Comparison of ENCODE assay signal across 11 cellular contexts in the genomic region with DNA sequence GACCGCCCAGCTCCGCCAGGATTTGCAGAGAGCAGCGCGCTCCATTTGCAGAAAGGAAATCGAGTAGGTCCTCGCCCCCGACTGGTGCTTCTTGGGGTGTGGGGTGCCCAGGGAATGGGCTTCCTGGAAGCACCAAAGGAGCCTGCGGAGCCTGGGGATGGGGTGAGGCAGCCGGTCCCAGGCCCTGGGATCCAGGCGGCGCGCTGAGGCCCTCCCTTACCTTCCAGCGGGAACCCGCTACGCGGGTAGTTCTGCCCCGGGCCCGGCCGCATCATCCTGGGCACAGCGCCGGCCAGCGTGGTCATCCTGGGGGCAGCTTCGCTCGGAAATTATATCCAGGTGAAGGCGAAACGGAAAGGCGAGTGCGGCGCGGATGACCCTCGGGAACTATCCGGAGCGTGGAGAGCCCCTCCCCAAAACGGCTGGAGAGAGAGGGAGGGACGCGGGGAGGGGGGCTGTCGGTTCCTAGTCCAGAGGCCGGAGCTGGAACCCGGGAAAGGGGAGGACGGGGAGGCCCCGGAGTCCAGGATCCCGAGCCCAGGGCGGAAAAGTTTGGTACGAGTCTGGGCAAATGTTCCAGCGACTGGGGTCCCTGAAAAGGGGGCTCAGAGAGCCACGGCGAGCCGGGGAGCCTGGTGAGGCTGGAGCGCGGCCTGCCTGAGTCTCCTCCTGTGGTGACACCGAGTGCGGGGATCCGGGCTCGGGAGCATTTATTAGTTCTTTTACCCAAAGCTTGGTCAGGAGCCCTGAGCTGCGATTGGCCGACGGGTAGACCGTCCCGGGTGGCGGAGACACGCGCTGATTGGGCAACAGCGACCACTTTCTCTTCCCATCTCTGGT. TPM values are rescaled to one million over a fixed set of nuclear protein-coding genes. Genes with fewer than 3 reads are reported as not detected.
DNase-seq lines count a peak whose midpoint lies in the region; ATAC-seq lines count a peak whose summit lies in the region.
"Had no signal": no experiment of that assay in that cellular context is flagged by ENCODE, and none has a peak within 500 bp of the region (broad histone marks: within the 10 kb centered on the region; RNA-seq: fewer than 3 reads in every experiment).

A gene (minus strand): TSS at position 688 of the 840 bp plus-strand sequence. CDS start 383 bp downstream, at position 305.

- H3K27me3 ChIP-seq in CD4-positive, alpha-beta memory T cell (ENCODE audit: insufficient read depth, low read length), result peaks cover 81% of the 10 kb centered on the region
- peaks cover 100% of the 10 kb centered on the region for H3K27me3 ChIP-seq in ectodermal cell (ENCODE audit: control insufficient read depth, insufficient read depth, low read length, poor library complexity, severe bottlenecking)
- H3K27me3 ChIP-seq in trophoblast cell (ENCODE audit: insufficient read depth, low read length), result peaks cover 95% of the 10 kb centered on the region

- peaks cover 84% of the 10 kb centered on the region in 2 donors for H3K27me3 Mint-ChIP-seq in CD4-positive, alpha-beta memory T cell
- peaks cover 50 to 100% (median 85%) of the 10 kb centered on the region in 5 donors for H3K27me3 Mint-ChIP-seq in naive thymus-derived CD8-positive, alpha-beta T cell

- H3K9ac ChIP-seq in trophoblast cell (ENCODE audit: low read length), result no peak within 1 kb of the TSS

- H3K27ac Mint-ChIP-seq in CD4-positive, alpha-beta memory T cell, result peak within 1 kb of the TSS in 3 of 7 donors; percentile 24 to 64 (median 55)
- peak within 1 kb of the TSS in 2 of 10 donors; percentile 31 to 61 for H3K27ac Mint-ChIP-seq in naive thymus-derived CD8-positive, alpha-beta T cell
- H3K27ac Mint-ChIP-seq: activated CD4-positive, alpha-beta T cell treated with anti-CD3 and anti-CD28 coated beads for 36 hours had no signal

- POLR2A ChIA-PET in CD4-positive, alpha-beta memory T cell (lab: Charles Lee; ENCODE audit: partially characterized antibody), result no interaction called here
- POLR2A ChIA-PET in naive thymus-derived CD8-positive, alpha-beta T cell (lab: Charles Lee), result no interaction called here

- H3K4me3 ChIP-seq in CD4-positive, alpha-beta memory T cell (ENCODE audit: low read length in 2 of 2), result no peak within 1 kb of the TSS
- peak within 1 kb of the TSS; percentile 74 for H3K4me3 ChIP-seq in ectodermal cell (ENCODE audit: insufficient read depth, low read depth, low read length)
- H3K4me3 ChIP-seq in trophoblast cell (ENCODE audit: low read depth, low read length), result no peak within 1 kb of the TSS

- no peak within 1 kb of the TSS for H4K91ac ChIP-seq in trophoblast cell (ENCODE audit: low read depth, low read length)

- H3K4me2 ChIP-seq in trophoblast cell (ENCODE audit: low read length), result no peak within 1 kb of the TSS

- peak; percentile 25 for ATAC-seq in HG03354 (IDR thresholded peaks at IDR 0.05; ENCODE audit: poor library complexity, severe bottlenecking, unreplicated experiment)
- ATAC-seq in naive thymus-derived CD8-positive, alpha-beta T cell, result no peak
- ATAC-seq in HG02885 (IDR thresholded peaks at IDR 0.05; ENCODE audit: poor library complexity, unreplicated experiment), result no peak
- ATAC-seq: activated CD4-positive, alpha-beta T cell treated with anti-CD3 and anti-CD28 coated beads for 36 hours had no signal

- peaks cover 22 to 70% (median 43%) of the 10 kb centered on the region in 4 donors for H3K4me1 Mint-ChIP-seq in CD4-positive, alpha-beta memory T cell
- peaks cover 19 to 50% (median 41%) of the 10 kb centered on the region in 4 donors for H3K4me1 Mint-ChIP-seq in naive thymus-derived CD8-positive, alpha-beta T cell

- H2BK12ac ChIP-seq in trophoblast cell (ENCODE audit: low read length), result no peak within 1 kb of the TSS

- no peak within 1 kb of the TSS for H2AK5ac ChIP-seq in trophoblast cell (ENCODE audit: low read length)

- H2BK120ac ChIP-seq in trophoblast cell (ENCODE audit: insufficient read depth, low read length, poor library complexity), result no peak within 1 kb of the TSS

- no peak within 1 kb of the TSS for H3K27ac ChIP-seq in CD4-positive, alpha-beta memory T cell (ENCODE audit: low read depth, low read length)
- H3K27ac ChIP-seq in ectodermal cell (ENCODE audit: insufficient read depth, low read depth, low read length, poor library complexity, severe bottlenecking) (peak within 1 kb of the TSS; percentile 79), trophoblast cell (ENCODE audit: low read depth, low read length) (no peak within 1 kb of the TSS)

- peak within 1 kb of the TSS in 7 of 8 donors; percentile 21 to 63 (median 49) for H3K4me3 Mint-ChIP-seq in CD4-positive, alpha-beta memory T cell
- H3K4me3 Mint-ChIP-seq in naive thymus-derived CD8-positive, alpha-beta T cell, result peak within 1 kb of the TSS in 6 of 10 donors; percentile 3 to 57 (median 36)
- H3K4me3 Mint-ChIP-seq: activated CD4-positive, alpha-beta T cell treated with anti-CD3 and anti-CD28 coated beads for 36 hours had no signal

- H2BK5ac ChIP-seq in trophoblast cell (ENCODE audit: low read depth, low read length, poor library complexity), result no peak within 1 kb of the TSS

- H3K18ac ChIP-seq in trophoblast cell (ENCODE audit: low read length), result no peak within 1 kb of the TSS

- 0 to 1% methylated on average over 63 of the region's 63 CpGs for WGBS in ectodermal cell, 2 experiments
- WGBS in trophoblast cell (ENCODE audit: extremely low coverage, insufficient coverage, insufficient read length), result no CpG with 5 or more reads among the region's 63 CpGs

- DNase-seq in CD4-positive, alpha-beta memory T cell, result no peak
- DNase-seq in naive thymus-derived CD8-positive, alpha-beta T cell, result no peak
- no peak for DNase-seq in KG1 (lab: John Stamatoyannopoulos, UW)
- no peak for DNase-seq in trophoblast cell
- DNase-seq in SHP77 treated with DMSO at 0.1 percent for 48 hours (lab: John Stamatoyannopoulos, UW), result no peak
- DNase-seq: activated CD4-positive, alpha-beta T cell treated with anti-CD3 and anti-CD28 coated beads for 36 hours; NCI-H2029; stimulated activated CD4-positive, alpha-beta T cell treated with anti-CD3 and anti-CD28 coated beads, Interleukin-12 subunit alpha, Interleukin-12 subunit beta, amount 100 ng/mL, for 4 hours had no signal

- intact Hi-C loops in CD4-positive, alpha-beta memory T cell (cut with micrococcal nuclease), result loop anchor here (1.0 kb wide), 1 partner anchor 13 kb away; no protein-coding TSS in a partner anchor

- H3K36me3 ChIP-seq in CD4-positive, alpha-beta memory T cell (ENCODE audit: insufficient read depth, low read length), result no peaks in the 10 kb centered on the region
- H3K36me3 ChIP-seq in ectodermal cell (ENCODE audit: control insufficient read depth, insufficient read depth, low read length) (peaks cover 21% of the 10 kb centered on the region), trophoblast cell (ENCODE audit: control insufficient read depth in 1 of 2, insufficient read depth in 2 of 2, low read length in 2 of 2) (no peaks in the 10 kb centered on the region)

- H3K14ac ChIP-seq in trophoblast cell (ENCODE audit: low read length), result no peak within 1 kb of the TSS

- no peak within 1 kb of the TSS for H4K12ac ChIP-seq in trophoblast cell (ENCODE audit: low read depth, low read length)

- peaks cover 2 to 3% of the 10 kb centered on the region in 2 donors for H3K36me3 Mint-ChIP-seq in CD4-positive, alpha-beta memory T cell
- peaks cover 3 to 22% (median 12%) of the 10 kb centered on the region in 3 donors for H3K36me3 Mint-ChIP-seq in naive thymus-derived CD8-positive, alpha-beta T cell

- CTCF ChIA-PET in CD4-positive, alpha-beta memory T cell (lab: Charles Lee; ENCODE audit: partially characterized antibody), result no interaction called here

- no peak within 1 kb of the TSS for H4K8ac ChIP-seq in trophoblast cell (ENCODE audit: low read depth, low read length)

- no peak within 1 kb of the TSS for H3K4ac ChIP-seq in trophoblast cell (ENCODE audit: low read depth, low read length)

- no peak within 1 kb of the TSS for H2AFZ ChIP-seq in trophoblast cell (ENCODE audit: insufficient read depth, low read length, poor library complexity)

- H3K9me3 Mint-ChIP-seq in CD4-positive, alpha-beta memory T cell, result peaks cover 0 to 36% (median 17%) of the 10 kb centered on the region in 8 donors
- H3K9me3 Mint-ChIP-seq in naive thymus-derived CD8-positive, alpha-beta T cell, result peaks cover 0 to 22% (median 10%) of the 10 kb centered on the region in 9 donors

- peaks cover 29% of the 10 kb centered on the region for H3K4me1 ChIP-seq in CD4-positive, alpha-beta memory T cell (ENCODE audit: insufficient read depth, low read length)
- H3K4me1 ChIP-seq in ectodermal cell (ENCODE audit: control insufficient read depth, insufficient read depth, low read length) (peaks cover 41% of the 10 kb centered on the region), trophoblast cell (ENCODE audit: control insufficient read depth in 1 of 2, insufficient read depth in 2 of 2, low read length in 2 of 2) (peaks cover 0 to 2% of the 10 kb centered on the region in 2 experiments)

- no peak within 1 kb of the TSS for H3K23ac ChIP-seq in trophoblast cell (ENCODE audit: low read length)

- H3K9me3 ChIP-seq in CD4-positive, alpha-beta memory T cell (ENCODE audit: control insufficient read depth in 1 of 2, low read length in 2 of 2), result no peaks in the 10 kb centered on the region
- H3K9me3 ChIP-seq in ectodermal cell (ENCODE audit: control insufficient read depth, low read length), result no peaks in the 10 kb centered on the region
- H3K9me3 ChIP-seq in trophoblast cell (ENCODE audit: insufficient read depth, low read depth, low read length), result peaks cover 11% of the 10 kb centered on the region

- H3K79me2 ChIP-seq in trophoblast cell (ENCODE audit: control insufficient read depth, insufficient read depth, low read length, poor library complexity), result no peaks in the 10 kb centered on the region

- no peaks in the 10 kb centered on the region for H3K79me1 ChIP-seq in trophoblast cell (ENCODE audit: low read length)

RNA-seq across cellular contexts. Expression of the gene that starts here (rescaled TPM):
- not detected for total RNA-seq in CD4-positive, alpha-beta memory T cell
- not detected for polyA plus RNA-seq in CD4-positive, alpha-beta memory T cell
- polyA plus RNA-seq in ectodermal cell (2013, experiment 1 of 4), result 164 TPM
- 167 TPM for polyA plus RNA-seq in ectodermal cell (2013, experiment 2 of 4)
- 111 TPM for polyA plus RNA-seq in ectodermal cell (2013, experiment 3 of 4)
- polyA plus RNA-seq in ectodermal cell (2013, experiment 4 of 4), result 125 TPM
- not detected for total RNA-seq in naive thymus-derived CD8-positive, alpha-beta T cell
- not detected for polyA plus RNA-seq in naive thymus-derived CD8-positive, alpha-beta T cell
- not detected in 2 replicates for polyA plus RNA-seq in trophoblast cell (2013)
- total RNA-seq: activated CD4-positive, alpha-beta T cell treated with anti-CD3 and anti-CD28 coated beads for 36 hours had no signal
